28 cellular contexts compared by ENCODE assay signal in genomic region chr1:66968574-66968973, GRCh38. TPM values are rescaled to one million over a fixed set of nuclear protein-coding genes. Genes with fewer than 3 reads are reported as not detected.
DNase-seq lines count a peak whose midpoint lies in the region; ATAC-seq, FAIRE-seq and TF ChIP-seq lines count a peak whose summit lies in the region.
"Had no signal": no experiment of that assay in that cellular context is flagged by ENCODE, and none has a peak within 500 bp of the region (broad histone marks: within the 10 kb centered on the region; RNA-seq: fewer than 3 reads in every experiment).

No MANE protein-coding gene starts in this region.

- H3K9ac ChIP-seq in GM12878 (ENCODE audit: control insufficient read depth, insufficient read depth, low read length): no peak overlapping the region

- no peaks in the 10 kb centered on the region for H3K27me3 ChIP-seq in GM12878 (replicated peaks in 1 of 2; ENCODE audit: control insufficient read depth in 2 of 2, insufficient read depth in 2 of 2, low read length in 1 of 2)
- H3K27me3 ChIP-seq: SJCRH30 had no signal

- 89% methylated on average over 3 of the region's 3 CpGs for WGBS in GM12878 (ENCODE audit: insufficient coverage, insufficient replicate concordance, low lambda C conversion rate, missing lambda C conversion rate)

- no peak for TF ChIP-seq EP300 in GM12878 (IDR thresholded peaks at IDR 0.05; ENCODE audit: borderline replicate concordance in 1 of 2, control insufficient read depth in 1 of 2, low read depth in 2 of 2, low read length in 2 of 2)

- no peaks in the 10 kb centered on the region for H4K20me1 ChIP-seq in GM12878 (ENCODE audit: control insufficient read depth, insufficient read depth)

- ATAC-seq in GM12878: no peak
- ATAC-seq: Right ventricle myocardium inferior had no signal

- TF ChIP-seq CTCF in GM12878 (IDR thresholded peaks at IDR 0.05 in 2 of 3, conservative IDR thresholded peaks at IDR 0.05 in 1 of 3; ENCODE audit: control insufficient read depth in 2 of 3, extremely low read depth in 1 of 3, insufficient read depth in 1 of 3, low read depth in 3 of 3, low read length in 3 of 3): no peak
- TF ChIP-seq CTCF in fibroblast of villous mesenchyme (IDR thresholded peaks at IDR 0.05; ENCODE audit: insufficient read depth, low read depth, low read length): no peak

- intact Hi-C loops in activated CD4-positive, alpha-beta memory T cell treated with anti-CD3 and anti-CD28 coated beads for 36 hours (cut with micrococcal nuclease): no loop called here
- intact Hi-C loops in GM12878 (cut with micrococcal nuclease; ENCODE audit: unreplicated experiment): loop anchor here (2.0 kb wide), 1 partner anchor 16 kb away; no protein-coding TSS in a partner anchor

- H3K4me1 ChIP-seq in GM12878 (ENCODE audit: control insufficient read depth, insufficient read depth, low read length): no peaks in the 10 kb centered on the region
- H3K4me1 ChIP-seq: SJCRH30 had no signal

- H3K27me3 Mint-ChIP-seq in activated CD4-positive, alpha-beta memory T cell treated with anti-CD3 and anti-CD28 coated beads for 36 hours: no peaks in the 10 kb centered on the region
- H3K27me3 Mint-ChIP-seq in activated CD4-positive, alpha-beta memory T cell treated with anti-CD3 and anti-CD28 coated beads, Interleukin-2, amount 10 ng/mL, durations not matched to agents 7 days and 5 days: no peaks in the 10 kb centered on the region
- H3K27me3 Mint-ChIP-seq: B cell had no signal

- TSS peak; percentile 5 for BruUV-seq in GM12878 (replicated peaks; lab: Mats Ljungman, UMichigan)

- POLR2A ChIA-PET in activated CD4-positive, alpha-beta memory T cell treated with anti-CD3 and anti-CD28 coated beads for 36 hours (lab: Charles Lee): no interaction called here
- POLR2A ChIA-PET in activated CD4-positive, alpha-beta memory T cell treated with anti-CD3 and anti-CD28 coated beads, Interleukin-2, amount 10 ng/mL, durations not matched to agents 7 days and 5 days (lab: Charles Lee): no interaction called here
- POLR2A ChIA-PET in GM12878 (lab: Charles Lee): no interaction called here

- H3K4me3 ChIP-seq in GM12878 (no peak overlapping the region), fibroblast of villous mesenchyme (ENCODE audit: low read depth, low read length) (no peak overlapping the region)
- H3K4me3 ChIP-seq: PC-9, SJCRH30 had no signal

- no peak overlapping the region for H3K4me3 Mint-ChIP-seq in activated CD4-positive, alpha-beta memory T cell treated with anti-CD3 and anti-CD28 coated beads for 36 hours
- no peak overlapping the region for H3K4me3 Mint-ChIP-seq in activated CD4-positive, alpha-beta memory T cell treated with anti-CD3 and anti-CD28 coated beads, Interleukin-2, amount 10 ng/mL, durations not matched to agents 7 days and 5 days
- H3K4me3 Mint-ChIP-seq: B cell, H9 had no signal

- H3K36me3 ChIP-seq in GM12878 (ENCODE audit: control insufficient read depth in 2 of 2, insufficient read depth in 2 of 2, low read length in 1 of 2): peaks cover 0 to 29% of the 10 kb centered on the region in 2 experiments; a peak in 2 of 4 replicates

- RAD21 ChIA-PET in GM12878 (lab: Charles Lee; ENCODE audit: unreplicated experiment): no interaction called here

- TF ChIP-seq POLR2A in GM12878 (IDR thresholded peaks at IDR 0.05; ENCODE audit: low read depth, low read length): no peak

- in situ Hi-C loops in GM12878 (cut with MboI): no loop called here

- H3K4me1 Mint-ChIP-seq in activated CD4-positive, alpha-beta memory T cell treated with anti-CD3 and anti-CD28 coated beads for 36 hours (ENCODE audit: low read depth): peaks cover 22% of the 10 kb centered on the region
- peaks cover 20% of the 10 kb centered on the region for H3K4me1 Mint-ChIP-seq in activated CD4-positive, alpha-beta memory T cell treated with anti-CD3 and anti-CD28 coated beads, Interleukin-2, amount 10 ng/mL, durations not matched to agents 7 days and 5 days
- H3K4me1 Mint-ChIP-seq: B cell, H9 had no signal

- FAIRE-seq in GM12878 (lab: Jason Lieb, UNC): no peak
- FAIRE-seq: HTR-8/SVneo had no signal

- no peaks in the 10 kb centered on the region for H3K79me2 ChIP-seq in GM12878 (ENCODE audit: control insufficient read depth, insufficient read depth, low read length)

- CTCF ChIA-PET in activated CD4-positive, alpha-beta memory T cell treated with anti-CD3 and anti-CD28 coated beads for 36 hours (lab: Charles Lee): no interaction called here
- CTCF ChIA-PET in activated CD4-positive, alpha-beta memory T cell treated with anti-CD3 and anti-CD28 coated beads, Interleukin-2, amount 10 ng/mL, durations not matched to agents 7 days and 5 days (lab: Charles Lee): no interaction called here
- CTCF ChIA-PET in GM12878 (lab: Yijun Ruan, JAX): no interaction called here

- no peak for TF ChIP-seq RAD21 in GM12878 (IDR thresholded peaks at IDR 0.05; ENCODE audit: insufficient read depth, low read depth, low read length)

- H3K27ac ChIP-seq in GM12878 (ENCODE audit: control insufficient read depth, insufficient read depth): no peak overlapping the region
- H3K27ac ChIP-seq: 22Rv1, C4-2B, PC-9, SJCRH30 had no signal

- H3K4me2 ChIP-seq in GM12878 (ENCODE audit: control insufficient read depth, insufficient read depth): no peak overlapping the region
- H3K4me2 ChIP-seq: PC-9 had no signal

- H3K27ac Mint-ChIP-seq in activated CD4-positive, alpha-beta memory T cell treated with anti-CD3 and anti-CD28 coated beads for 36 hours: peak overlapping the region; percentile 8
- no peak overlapping the region for H3K27ac Mint-ChIP-seq in activated CD4-positive, alpha-beta memory T cell treated with anti-CD3 and anti-CD28 coated beads, Interleukin-2, amount 10 ng/mL, durations not matched to agents 7 days and 5 days
- H3K27ac Mint-ChIP-seq: B cell had no signal

- SMC1A ChIA-PET in GM12878 (lab: Charles Lee; ENCODE audit: uncharacterized antibody, unreplicated experiment): no interaction called here

- peaks cover 1% of the 10 kb centered on the region; the same call in 1 of the 3 replicates for H3K9me3 ChIP-seq in GM12878 (replicated peaks; ENCODE audit: control insufficient read depth, insufficient read depth, low read length)
- H3K9me3 ChIP-seq: SJCRH30 had no signal

- peaks cover 68% of the 10 kb centered on the region for H3K36me3 Mint-ChIP-seq in activated CD4-positive, alpha-beta memory T cell treated with anti-CD3 and anti-CD28 coated beads for 36 hours
- peaks cover 76% of the 10 kb centered on the region for H3K36me3 Mint-ChIP-seq in activated CD4-positive, alpha-beta memory T cell treated with anti-CD3 and anti-CD28 coated beads, Interleukin-2, amount 10 ng/mL, durations not matched to agents 7 days and 5 days (ENCODE audit: low read depth)

- H3K9me3 Mint-ChIP-seq in activated CD4-positive, alpha-beta memory T cell treated with anti-CD3 and anti-CD28 coated beads for 36 hours: peaks cover 10% of the 10 kb centered on the region
- H3K9me3 Mint-ChIP-seq in activated CD4-positive, alpha-beta memory T cell treated with anti-CD3 and anti-CD28 coated beads, Interleukin-2, amount 10 ng/mL, durations not matched to agents 7 days and 5 days: peaks cover 8% of the 10 kb centered on the region

- no peak for DNase-seq in activated CD4-positive, alpha-beta memory T cell treated with anti-CD3 and anti-CD28 coated beads for 36 hours
- no peak for DNase-seq in activated CD4-positive, alpha-beta memory T cell treated with anti-CD3 and anti-CD28 coated beads, Interleukin-2, amount 10 ng/mL, durations not matched to agents 7 days and 5 days
- peak; percentile 24 for DNase-seq in EH (ENCODE audit: low read depth)
- DNase-seq in GM12878 (ENCODE audit: low read depth, low spot score): no peak
- DNase-seq in fibroblast of villous mesenchyme (ENCODE audit: low read depth): peak; percentile 16
- DNase-seq in cerebellum (ENCODE audit: low spot score): no peak
- no peak for DNase-seq in HT-29 (ENCODE audit: low spot score)
- no peak for DNase-seq in H4 (ENCODE audit: low spot score)
- DNase-seq: Calu3; DMS79 treated with DMSO at 0.1 percent for 48 hours; H9; KBM-7; MV-4-11; NCI-H1105; NCI-H146; NCI-H1930; NCI-H2107; NCI-H446; NCI-H524 treated with DMSO at 0.1 percent for 48 hours; NCI-H82; NK-92 treated with Interleukin-12 subunit alpha and Interleukin-12 subunit beta, amount 100 ng/mL, for 24 hours; PC-9; SJCRH30 had no signal

- H2AFZ ChIP-seq in GM12878 (ENCODE audit: control insufficient read depth, low read depth, low read length): no peak overlapping the region
- H2AFZ ChIP-seq: PC-9 had no signal

RNA-seq across cellular contexts. Expression of gene MIER1, which starts 43.8 kb away (rescaled TPM):
- total RNA-seq in activated CD4-positive, alpha-beta memory T cell treated with anti-CD3 and anti-CD28 coated beads for 36 hours: 10 to 100 TPM; 54.7 to 58.8 TPM
- 10 to 100 TPM; 61.7 to 62.0 TPM for total RNA-seq in activated CD4-positive, alpha-beta memory T cell treated with anti-CD3 and anti-CD28 coated beads, Interleukin-2, amount 10 ng/mL, durations not matched to agents 7 days and 5 days
- 88.2 and 97.4 TPM in 2 replicates for total RNA-seq in GM12878 (2013; cell fraction: nucleolus; rRNA removed)
- total RNA-seq in GM12878 (2014; rRNA removed) (24.7 and 30.9 TPM in 2 replicates), GM12878 (2014; rRNA removed; fragmentation: Illumina TruSeq; extraction: Trizol) (33.9 and 34.2 TPM in 2 replicates), GM12878 (2021) (29.7 and 31.4 TPM in 2 replicates), fibroblast of villous mesenchyme (34.1 and 52.2 TPM in 2 replicates), cerebellum (30.2 TPM)
- polyA plus RNA-seq in GM12878 (2011; ENCODE audit: low read depth): 10.0 TPM
- polyA plus RNA-seq in GM12878 (2011; rRNA removed) (22.8 and 39.8 TPM in 2 replicates), GM12878 (2014; fragmentation: Illumina TruSeq; extraction: Trizol) (26.6 and 32.5 TPM in 2 replicates), GM12878 (2014; fragmentation: Nextera tagmentation; extraction: Ambion mirVana) (10 to 100 TPM; 16.1 to 24.6 TPM), GM12878 (2014; rRNA removed) (13.4 and 13.6 TPM in 2 replicates), GM12878 (2016; fragmentation: Nextera tagmentation; extraction: Ambion mirVana) (10 to 100 TPM; 35.2 to 39.8 TPM)
- 6.0 and 6.5 TPM in 2 replicates for polyA plus RNA-seq in GM12878 (2011; cell fraction: cytosol; rRNA removed)
- polyA plus RNA-seq in GM12878 (2011; cell fraction: nucleus; rRNA removed): 11.9 and 13.5 TPM in 2 replicates
- polyA plus RNA-seq in GM12878 (2012): 17.3 and 18.4 TPM in 2 replicates
- polyA minus RNA-seq in GM12878 (2011; rRNA and poly(A)+ RNA removed): 24.2 and 30.5 TPM in 2 replicates
- polyA minus RNA-seq in GM12878 (2011; cell fraction: cytosol; rRNA and poly(A)+ RNA removed): 15.0 and 16.9 TPM in 2 replicates
- 32.2 and 64.8 TPM in 2 replicates for polyA minus RNA-seq in GM12878 (2011; cell fraction: nucleus; rRNA and poly(A)+ RNA removed)
- total RNA-seq in HT-29 (2014; rRNA removed; shearing (Covaris generic)): 10.8 and 12.5 TPM in 2 replicates
- total RNA-seq in H4 (2014; rRNA removed; shearing (Covaris generic)): 17.6 and 25.4 TPM in 2 replicates

RNA-seq across cellular contexts. Expression of gene DNAI4, which starts 43.9 kb away (rescaled TPM):
- total RNA-seq in activated CD4-positive, alpha-beta memory T cell treated with anti-CD3 and anti-CD28 coated beads for 36 hours: 1 to 10 TPM; 1.4 to 1.6 TPM
- 1 to 10 TPM; 1.4 to 2.7 TPM for total RNA-seq in activated CD4-positive, alpha-beta memory T cell treated with anti-CD3 and anti-CD28 coated beads, Interleukin-2, amount 10 ng/mL, durations not matched to agents 7 days and 5 days
- total RNA-seq in GM12878 (2013; cell fraction: nucleolus; rRNA removed): 0.19 TPM in 1 of 2 replicates, not detected in the other
- total RNA-seq in GM12878 (2014; rRNA removed) (0.16 TPM in 1 of 2 replicates, not detected in the other), GM12878 (2014; rRNA removed; fragmentation: Illumina TruSeq; extraction: Trizol) (0.23 and 0.27 TPM in 2 replicates), GM12878 (2021) (0.46 and 0.77 TPM in 2 replicates), fibroblast of villous mesenchyme (3.5 and 9.9 TPM in 2 replicates), cerebellum (28.9 TPM)
- not detected for polyA plus RNA-seq in GM12878 (2011; ENCODE audit: low read depth)
- polyA plus RNA-seq in GM12878 (2011; rRNA removed) (0.24 and 0.98 TPM in 2 replicates), GM12878 (2014; fragmentation: Illumina TruSeq; extraction: Trizol) (0.10 and 0.13 TPM in 2 replicates), GM12878 (2014; fragmentation: Nextera tagmentation; extraction: Ambion mirVana) (under 1 TPM; 0.15 to 0.21 TPM), GM12878 (2014; rRNA removed) (0.15 and 0.27 TPM in 2 replicates), GM12878 (2016; fragmentation: Nextera tagmentation; extraction: Ambion mirVana) (1 to 10 TPM; 1.2 to 2.3 TPM)
- 0.09 TPM in 1 of 2 replicates, not detected in the other for polyA plus RNA-seq in GM12878 (2011; cell fraction: cytosol; rRNA removed)
- polyA plus RNA-seq in GM12878 (2011; cell fraction: nucleus; rRNA removed): 0.13 TPM in 1 of 2 replicates, not detected in the other
- polyA plus RNA-seq in GM12878 (2012): 0.08 and 0.22 TPM in 2 replicates
- not detected in 2 replicates for polyA minus RNA-seq in GM12878 (2011; rRNA and poly(A)+ RNA removed)
- not detected in 2 replicates for polyA minus RNA-seq in GM12878 (2011; cell fraction: cytosol; rRNA and poly(A)+ RNA removed)
- polyA minus RNA-seq in GM12878 (2011; cell fraction: nucleus; rRNA and poly(A)+ RNA removed): 0.10 TPM in 1 of 2 replicates, not detected in the other
- total RNA-seq in HT-29 (2014; rRNA removed; shearing (Covaris generic)): 0.68 and 1.4 TPM in 2 replicates
- total RNA-seq in H4 (2014; rRNA removed; shearing (Covaris generic)): 0.31 and 0.89 TPM in 2 replicates

Comparison
In these comparisons a context has a peak if more than half of its experiments do, and no peak if none do; other contexts are left out.
1. DNase-seq: peak in EH (single experiment) and fibroblast of villous mesenchyme (single experiment); none in activated CD4-positive, alpha-beta memory T cell treated with anti-CD3 and anti-CD28 coated beads for 36 hours (single experiment), activated CD4-positive, alpha-beta memory T cell treated with anti-CD3 and anti-CD28 coated beads, Interleukin-2, amount 10 ng/mL, durations not matched to agents 7 days and 5 days (single experiment), GM12878 (single experiment), cerebellum (single experiment), HT-29 (single experiment) and H4 (single experiment).